In the genomic region with DNA sequence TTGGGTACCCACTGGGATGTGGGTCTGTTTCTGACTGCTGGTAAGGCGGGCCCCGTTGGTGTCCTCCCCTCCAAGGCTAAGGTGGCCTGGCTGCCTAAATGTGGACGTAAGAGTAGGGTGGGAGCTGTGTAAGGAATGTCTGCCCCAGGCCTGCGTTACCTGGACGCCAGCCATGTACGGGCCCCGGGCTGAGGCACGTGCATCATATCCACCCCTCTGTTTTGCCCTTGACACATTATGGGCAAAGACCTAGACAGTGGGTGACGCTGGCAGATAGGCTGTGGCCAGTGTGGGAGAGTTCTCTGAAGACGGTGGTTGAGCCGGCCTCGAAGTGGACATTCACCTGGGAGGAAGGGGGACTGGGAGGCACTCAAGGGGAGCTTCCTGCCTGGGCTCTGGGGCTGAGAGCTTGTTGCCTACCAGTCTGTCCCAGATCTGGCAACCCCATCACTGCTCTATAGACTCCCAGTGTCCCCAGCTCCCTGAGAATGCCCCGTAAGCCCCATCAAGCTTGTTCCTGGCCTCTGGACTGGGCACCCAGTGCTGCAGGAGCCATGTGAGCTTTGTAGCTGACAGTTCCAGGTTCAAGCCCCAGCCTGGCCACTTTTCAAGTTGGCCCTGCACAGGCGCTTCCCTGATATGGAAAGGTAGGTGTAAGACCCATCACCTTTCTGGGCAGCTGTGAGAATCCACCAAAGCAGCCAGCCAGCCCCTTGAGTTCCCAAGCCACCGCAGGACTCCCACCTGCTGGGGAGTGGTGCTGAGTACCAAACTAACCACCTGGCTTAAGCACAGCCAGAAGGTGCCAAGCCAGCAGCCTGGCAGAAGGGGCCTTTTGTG, we compare ENCODE assay signal across 1 cellular context.
A peak's percentile ranks its signal among the peaks of the same experiment; 100 is the strongest.
TF ChIP-seq lines count a peak whose summit lies in the region.

No MANE protein-coding gene starts in this region.

TF ChIP-seq in K562, 482 proteins besides CTCF, POLR2A, EP300 and RAD21:
- TF ChIP-seq PML (IDR thresholded peaks at IDR 0.05; ENCODE audit: low read length): 0 out of 2 replicates have a peak, but pooled peaks have one; percentile 9
- no peak for TF ChIP-seq ZBTB17 (CRISPR knock-in tag; IDR thresholded peaks at IDR 0.05)
- TF ChIP-seq ZNF551 (CRISPR knock-in tag; IDR thresholded peaks at IDR 0.05): no peak
- TF ChIP-seq POLR2AphosphoS2 (IDR thresholded peaks at IDR 0.05; ENCODE audit: low read length): peak; percentile 18
- TF ChIP-seq SRSF9 (IDR thresholded peaks at IDR 0.05; ENCODE audit: borderline replicate concordance, low read depth, low read length): no peak
- TF ChIP-seq RBFOX2 (IDR thresholded peaks at IDR 0.05; ENCODE audit: low read depth, low read length): 0 out of 2 replicates have a peak, but pooled peaks have one; percentile 32
- peak; percentile 44; the same call in 1 of the 2 replicates for TF ChIP-seq MYNN (IDR thresholded peaks at IDR 0.05)
- TF ChIP-seq MYNN (CRISPR knock-in tag; IDR thresholded peaks at IDR 0.05): no peak
- TF ChIP-seq POLR2AphosphoS5 (IDR thresholded peaks at IDR 0.05; ENCODE audit: control insufficient read depth, insufficient read depth, low read depth, low read length): peak; percentile 33; the same call in 1 of the 2 replicates
- TF ChIP-seq ZNF239 (CRISPR knock-in tag; IDR thresholded peaks at IDR 0.05): no peak
TF ChIP-seq in K562: peak in this region for 5.
